In the genomic region with DNA sequence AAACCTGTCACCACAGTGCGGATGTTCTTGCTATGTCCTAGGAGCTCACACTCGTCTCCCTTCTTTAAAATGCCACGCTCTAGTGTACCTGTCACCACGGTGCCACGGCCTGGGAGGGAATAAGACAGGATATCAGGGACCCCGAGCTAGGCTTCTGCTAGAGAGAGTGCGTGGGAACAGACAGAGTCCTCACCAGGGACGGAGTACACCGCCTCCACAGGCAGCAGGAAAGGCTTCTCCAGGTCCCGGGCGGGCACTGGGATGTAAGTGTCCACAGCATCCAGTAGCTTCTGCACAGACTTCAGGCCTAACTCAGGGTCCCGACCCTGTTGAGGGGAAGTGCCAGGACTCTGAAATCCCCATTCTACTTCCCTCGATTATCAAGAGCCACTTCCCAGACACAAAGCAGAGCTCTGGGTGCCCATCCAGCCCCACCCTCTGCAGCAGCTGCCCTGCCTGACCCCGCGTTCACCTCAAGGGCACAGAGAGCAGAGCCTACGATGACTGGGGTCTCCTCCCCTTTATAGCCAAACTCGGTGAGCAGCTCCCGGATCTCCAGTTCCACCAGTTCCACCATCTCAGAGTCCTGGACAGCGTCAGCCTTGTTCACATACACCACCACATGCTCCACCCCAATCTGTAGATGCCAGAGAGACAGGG, we compare ENCODE assay signal across 13 cellular contexts. TPM values are rescaled to one million over a fixed set of nuclear protein-coding genes. Genes with fewer than 3 reads are reported as not detected.
DNase-seq lines count a peak whose midpoint lies in the region; ATAC-seq and TF ChIP-seq lines count a peak whose summit lies in the region.
"Had no signal": no experiment of that assay in that cellular context is flagged by ENCODE, and none has a peak within 500 bp of the region (broad histone marks: within the 10 kb centered on the region; RNA-seq: fewer than 3 reads in every experiment).

No MANE protein-coding gene starts in this region.

- H3K4me3 ChIP-seq in Karpas-422 (ENCODE audit: low read length) (peak overlapping the region; percentile 74), neural cell (ENCODE audit: low read length) (peak overlapping the region; percentile 100), colonic mucosa (no peak overlapping the region)

- H3K4me2 ChIP-seq in Karpas-422 (ENCODE audit: low read depth, low read length, poor library complexity, severe bottlenecking) (peak overlapping the region; percentile 79), neural cell (ENCODE audit: low read length) (no peak overlapping the region)

- peaks cover 40% of the 10 kb centered on the region for H3K36me3 Mint-ChIP-seq in T-helper 2 cell treated with Interferon-gamma antibody and Interleukin-4, amounts not matched to agents 5 μg/mL and 100 μg/mL, for 36 hours (ENCODE audit: low read depth)
- peaks cover 42% of the 10 kb centered on the region for H3K36me3 Mint-ChIP-seq in activated naive CD8-positive, alpha-beta T cell treated with anti-CD3 and anti-CD28 coated beads, Interleukin-2, amount 50 U/mL, for 24 hours (ENCODE audit: low read depth)

- H3K4me1 ChIP-seq in Karpas-422 (ENCODE audit: low read length) (peaks cover 23% of the 10 kb centered on the region), colonic mucosa (peaks cover 8% of the 10 kb centered on the region)

- H3K27me3 Mint-ChIP-seq in T-helper 2 cell treated with Interferon-gamma antibody and Interleukin-4, amounts not matched to agents 5 μg/mL and 100 μg/mL, for 36 hours (ENCODE audit: low read depth), result no peaks in the 10 kb centered on the region
- no peaks in the 10 kb centered on the region for H3K27me3 Mint-ChIP-seq in activated naive CD8-positive, alpha-beta T cell treated with anti-CD3 and anti-CD28 coated beads, Interleukin-2, amount 50 U/mL, for 24 hours

- intact Hi-C loops in colonic mucosa (cut with DNase I), result no loop called here

- no peaks in the 10 kb centered on the region for H3K9me3 Mint-ChIP-seq in T-helper 2 cell treated with Interferon-gamma antibody and Interleukin-4, amounts not matched to agents 5 μg/mL and 100 μg/mL, for 36 hours
- H3K9me3 Mint-ChIP-seq in activated naive CD8-positive, alpha-beta T cell treated with anti-CD3 and anti-CD28 coated beads, Interleukin-2, amount 50 U/mL, for 24 hours, result no peaks in the 10 kb centered on the region

- H3K27ac Mint-ChIP-seq in T-helper 2 cell treated with Interferon-gamma antibody and Interleukin-4, amounts not matched to agents 5 μg/mL and 100 μg/mL, for 36 hours, result peak overlapping the region; percentile 97
- peak overlapping the region; percentile 95 for H3K27ac Mint-ChIP-seq in activated naive CD8-positive, alpha-beta T cell treated with anti-CD3 and anti-CD28 coated beads, Interleukin-2, amount 50 U/mL, for 24 hours

- no peak overlapping the region for H3K27ac ChIP-seq in Karpas-422 (ENCODE audit: low read length)
- H3K27ac ChIP-seq in neural cell (ENCODE audit: low read length), result no peak overlapping the region
- no peak overlapping the region for H3K27ac ChIP-seq in colonic mucosa
- H3K27ac ChIP-seq: prostate gland, testis had no signal

- H3K27me3 ChIP-seq in Karpas-422 (ENCODE audit: low read length) (no peaks in the 10 kb centered on the region), neural cell (ENCODE audit: insufficient read depth, low read depth, low read length) (no peaks in the 10 kb centered on the region), colonic mucosa (no peaks in the 10 kb centered on the region)
- H3K27me3 ChIP-seq: testis had no signal

- H3K9me3 ChIP-seq in Karpas-422 (ENCODE audit: low read length) (no peaks in the 10 kb centered on the region), neural cell (ENCODE audit: low read length) (no peaks in the 10 kb centered on the region), colonic mucosa (no peaks in the 10 kb centered on the region)
- H3K9me3 ChIP-seq: prostate gland, testis had no signal

- peaks cover 16% of the 10 kb centered on the region for H3K4me1 Mint-ChIP-seq in T-helper 2 cell treated with Interferon-gamma antibody and Interleukin-4, amounts not matched to agents 5 μg/mL and 100 μg/mL, for 36 hours (ENCODE audit: low read depth)
- peaks cover 29% of the 10 kb centered on the region for H3K4me1 Mint-ChIP-seq in activated naive CD8-positive, alpha-beta T cell treated with anti-CD3 and anti-CD28 coated beads, Interleukin-2, amount 50 U/mL, for 24 hours

- TF ChIP-seq EP300 in neural cell (conservative IDR thresholded peaks at IDR 0.05; ENCODE audit: poor library complexity, severe bottlenecking), result no peak

- H3K79me2 ChIP-seq in Karpas-422 (ENCODE audit: low read length) (peaks cover 35% of the 10 kb centered on the region), neural cell (replicated peaks; ENCODE audit: insufficient read depth, low read length) (peaks cover 23% of the 10 kb centered on the region)

- no peaks in the 10 kb centered on the region for H3F3A ChIP-seq in neural cell (ENCODE audit: insufficient read depth, low read length, poor library complexity, severe bottlenecking)

- no peak for DNase-seq in T-helper 2 cell treated with Interferon-gamma antibody and Interleukin-4, amounts not matched to agents 5 μg/mL and 100 μg/mL, for 36 hours (ENCODE audit: low spot score)
- DNase-seq in T-helper 2 cell, result no peak
- no peak for DNase-seq in Karpas-422
- no peak for DNase-seq in activated naive CD8-positive, alpha-beta T cell treated with anti-CD3 and anti-CD28 coated beads, Interleukin-2, amount 50 U/mL, for 24 hours
- DNase-seq in HK-2 (ENCODE audit: unreplicated experiment), result no peak
- no peak for DNase-seq in colonic mucosa
- DNase-seq: NCI-H1092, NCI-H446 treated with DMSO at 0.1 percent for 48 hours, SHP77 treated with DMSO at 0.1 percent for 48 hours, testis had no signal

- peaks cover 14% of the 10 kb centered on the region for H4K20me1 ChIP-seq in Karpas-422 (ENCODE audit: insufficient read depth, low read depth, low read length)
- no peaks in the 10 kb centered on the region for H4K20me1 ChIP-seq in neural cell (ENCODE audit: insufficient read depth)

- no peak for TF ChIP-seq RAD21 in neural cell (conservative IDR thresholded peaks at IDR 0.05)

- H3K4me3 Mint-ChIP-seq in T-helper 2 cell treated with Interferon-gamma antibody and Interleukin-4, amounts not matched to agents 5 μg/mL and 100 μg/mL, for 36 hours, result peak overlapping the region; percentile 91
- peak overlapping the region; percentile 97 for H3K4me3 Mint-ChIP-seq in activated naive CD8-positive, alpha-beta T cell treated with anti-CD3 and anti-CD28 coated beads, Interleukin-2, amount 50 U/mL, for 24 hours

- TF ChIP-seq CTCF in neural cell (IDR thresholded peaks at IDR 0.05; ENCODE audit: poor library complexity, severe bottlenecking) (no peak), colonic mucosa (IDR thresholded peaks at IDR 0.05) (no peak)

- H3K9me2 ChIP-seq in Karpas-422 (replicated peaks; ENCODE audit: insufficient read depth, low read length) (no peaks in the 10 kb centered on the region), neural cell (ENCODE audit: insufficient read depth, low read length) (no peaks in the 10 kb centered on the region)

- H3K9ac ChIP-seq in Karpas-422 (ENCODE audit: low read length) (peak overlapping the region; percentile 89), neural cell (ENCODE audit: low read length) (no peak overlapping the region), colonic mucosa (ENCODE audit: low read depth in 2 of 2, low read length in 2 of 2) (no peak overlapping the region)

- no peak overlapping the region for H2AFZ ChIP-seq in Karpas-422 (ENCODE audit: low read length)
- no peak overlapping the region for H2AFZ ChIP-seq in neural cell (ENCODE audit: low read depth, low read length)

- H3K36me3 ChIP-seq in Karpas-422 (ENCODE audit: insufficient read depth, low read length) (peaks cover 25% of the 10 kb centered on the region), neural cell (ENCODE audit: insufficient read depth, low read length) (no peaks in the 10 kb centered on the region), colonic mucosa (peaks cover 17% of the 10 kb centered on the region)

- ATAC-seq in activated naive CD8-positive, alpha-beta T cell treated with anti-CD3 and anti-CD28 coated beads, Interleukin-2, amount 50 U/mL, for 24 hours, result no peak
- no peak for ATAC-seq in GM19395 (IDR thresholded peaks at IDR 0.05; ENCODE audit: unreplicated experiment)

TF ChIP-seq in neural cell, 6 proteins besides CTCF, POLR2A, EP300 and RAD21 (continues in another document):
- TF ChIP-seq TAF1 (IDR thresholded peaks at IDR 0.05; ENCODE audit: low read depth), result no peak

RNA-seq across cellular contexts. Expression of gene TUFM, which starts 1.8 kb away (rescaled TPM):
- total RNA-seq in Karpas-422 (2014; rRNA removed; shearing (Covaris generic); ENCODE audit: low replicate concordance), result 161 and 250 TPM in 2 replicates
- 144 and 157 TPM in 2 replicates for polyA plus RNA-seq in neural cell
- 50.4 and 52.8 TPM in 2 replicates for polyA minus RNA-seq in neural cell
- 100 to 1,000 TPM; 252 to 427 TPM for total RNA-seq in colonic mucosa

RNA-seq across cellular contexts. Expression of gene SH2B1, which starts 19.3 kb away (rescaled TPM):
- 18.8 and 47.5 TPM in 2 replicates for total RNA-seq in Karpas-422 (2014; rRNA removed; shearing (Covaris generic); ENCODE audit: low replicate concordance)
- polyA plus RNA-seq in neural cell, result 42.2 and 48.2 TPM in 2 replicates
- 16.4 and 20.7 TPM in 2 replicates for polyA minus RNA-seq in neural cell
- total RNA-seq in colonic mucosa, result 100 to 1,000 TPM in 1 of 2 donors, 10 to 100 TPM in 1; 54.0 to 111 TPM

RNA-seq across cellular contexts. Expression of gene ATXN2L, which starts 21.6 kb away (rescaled TPM):
- total RNA-seq in Karpas-422 (2014; rRNA removed; shearing (Covaris generic); ENCODE audit: low replicate concordance), result 116 and 162 TPM in 2 replicates
- 24.0 and 38.3 TPM in 2 replicates for polyA plus RNA-seq in neural cell
- 55.3 and 65.4 TPM in 2 replicates for polyA minus RNA-seq in neural cell
- 100 to 1,000 TPM in 1 of 2 donors, 10 to 100 TPM in 1; 85.3 to 134 TPM for total RNA-seq in colonic mucosa

RNA-seq across cellular contexts. Expression of gene ATP2A1, which starts 33.9 kb away (rescaled TPM):
- total RNA-seq in Karpas-422 (2014; rRNA removed; shearing (Covaris generic); ENCODE audit: low replicate concordance), result 0.75 and 4.4 TPM in 2 replicates
- polyA plus RNA-seq in neural cell, result 0.06 and 0.54 TPM in 2 replicates
- 0.23 and 1.2 TPM in 2 replicates for polyA minus RNA-seq in neural cell
- 1 to 10 TPM in 1 of 2 donors, under 1 TPM in 1; 0.40 to 2.9 TPM for total RNA-seq in colonic mucosa
